In genomic region chr12:113591480-113591971, GRCh38 we compare ENCODE assay signal across 1 cellular context.
TF ChIP-seq lines count a peak whose summit lies in the region.

No MANE protein-coding gene starts in this region.

TF ChIP-seq in K562, 482 proteins besides CTCF, POLR2A, EP300 and RAD21 (continued from another document):
- no peak for TF ChIP-seq ELK1 (CRISPR knock-in tag; IDR thresholded peaks at IDR 0.05)
- TF ChIP-seq CBX8 (IDR thresholded peaks at IDR 0.05; ENCODE audit: borderline replicate concordance, extremely low read depth, low read depth, low read length, poor library complexity, severe bottlenecking): no peak
- TF ChIP-seq SRF (CRISPR knock-in tag; IDR thresholded peaks at IDR 0.05): peak in 1 of 2 experiments; percentile 62; a peak in 1 of 4 replicates
- TF ChIP-seq, protein P1, sequence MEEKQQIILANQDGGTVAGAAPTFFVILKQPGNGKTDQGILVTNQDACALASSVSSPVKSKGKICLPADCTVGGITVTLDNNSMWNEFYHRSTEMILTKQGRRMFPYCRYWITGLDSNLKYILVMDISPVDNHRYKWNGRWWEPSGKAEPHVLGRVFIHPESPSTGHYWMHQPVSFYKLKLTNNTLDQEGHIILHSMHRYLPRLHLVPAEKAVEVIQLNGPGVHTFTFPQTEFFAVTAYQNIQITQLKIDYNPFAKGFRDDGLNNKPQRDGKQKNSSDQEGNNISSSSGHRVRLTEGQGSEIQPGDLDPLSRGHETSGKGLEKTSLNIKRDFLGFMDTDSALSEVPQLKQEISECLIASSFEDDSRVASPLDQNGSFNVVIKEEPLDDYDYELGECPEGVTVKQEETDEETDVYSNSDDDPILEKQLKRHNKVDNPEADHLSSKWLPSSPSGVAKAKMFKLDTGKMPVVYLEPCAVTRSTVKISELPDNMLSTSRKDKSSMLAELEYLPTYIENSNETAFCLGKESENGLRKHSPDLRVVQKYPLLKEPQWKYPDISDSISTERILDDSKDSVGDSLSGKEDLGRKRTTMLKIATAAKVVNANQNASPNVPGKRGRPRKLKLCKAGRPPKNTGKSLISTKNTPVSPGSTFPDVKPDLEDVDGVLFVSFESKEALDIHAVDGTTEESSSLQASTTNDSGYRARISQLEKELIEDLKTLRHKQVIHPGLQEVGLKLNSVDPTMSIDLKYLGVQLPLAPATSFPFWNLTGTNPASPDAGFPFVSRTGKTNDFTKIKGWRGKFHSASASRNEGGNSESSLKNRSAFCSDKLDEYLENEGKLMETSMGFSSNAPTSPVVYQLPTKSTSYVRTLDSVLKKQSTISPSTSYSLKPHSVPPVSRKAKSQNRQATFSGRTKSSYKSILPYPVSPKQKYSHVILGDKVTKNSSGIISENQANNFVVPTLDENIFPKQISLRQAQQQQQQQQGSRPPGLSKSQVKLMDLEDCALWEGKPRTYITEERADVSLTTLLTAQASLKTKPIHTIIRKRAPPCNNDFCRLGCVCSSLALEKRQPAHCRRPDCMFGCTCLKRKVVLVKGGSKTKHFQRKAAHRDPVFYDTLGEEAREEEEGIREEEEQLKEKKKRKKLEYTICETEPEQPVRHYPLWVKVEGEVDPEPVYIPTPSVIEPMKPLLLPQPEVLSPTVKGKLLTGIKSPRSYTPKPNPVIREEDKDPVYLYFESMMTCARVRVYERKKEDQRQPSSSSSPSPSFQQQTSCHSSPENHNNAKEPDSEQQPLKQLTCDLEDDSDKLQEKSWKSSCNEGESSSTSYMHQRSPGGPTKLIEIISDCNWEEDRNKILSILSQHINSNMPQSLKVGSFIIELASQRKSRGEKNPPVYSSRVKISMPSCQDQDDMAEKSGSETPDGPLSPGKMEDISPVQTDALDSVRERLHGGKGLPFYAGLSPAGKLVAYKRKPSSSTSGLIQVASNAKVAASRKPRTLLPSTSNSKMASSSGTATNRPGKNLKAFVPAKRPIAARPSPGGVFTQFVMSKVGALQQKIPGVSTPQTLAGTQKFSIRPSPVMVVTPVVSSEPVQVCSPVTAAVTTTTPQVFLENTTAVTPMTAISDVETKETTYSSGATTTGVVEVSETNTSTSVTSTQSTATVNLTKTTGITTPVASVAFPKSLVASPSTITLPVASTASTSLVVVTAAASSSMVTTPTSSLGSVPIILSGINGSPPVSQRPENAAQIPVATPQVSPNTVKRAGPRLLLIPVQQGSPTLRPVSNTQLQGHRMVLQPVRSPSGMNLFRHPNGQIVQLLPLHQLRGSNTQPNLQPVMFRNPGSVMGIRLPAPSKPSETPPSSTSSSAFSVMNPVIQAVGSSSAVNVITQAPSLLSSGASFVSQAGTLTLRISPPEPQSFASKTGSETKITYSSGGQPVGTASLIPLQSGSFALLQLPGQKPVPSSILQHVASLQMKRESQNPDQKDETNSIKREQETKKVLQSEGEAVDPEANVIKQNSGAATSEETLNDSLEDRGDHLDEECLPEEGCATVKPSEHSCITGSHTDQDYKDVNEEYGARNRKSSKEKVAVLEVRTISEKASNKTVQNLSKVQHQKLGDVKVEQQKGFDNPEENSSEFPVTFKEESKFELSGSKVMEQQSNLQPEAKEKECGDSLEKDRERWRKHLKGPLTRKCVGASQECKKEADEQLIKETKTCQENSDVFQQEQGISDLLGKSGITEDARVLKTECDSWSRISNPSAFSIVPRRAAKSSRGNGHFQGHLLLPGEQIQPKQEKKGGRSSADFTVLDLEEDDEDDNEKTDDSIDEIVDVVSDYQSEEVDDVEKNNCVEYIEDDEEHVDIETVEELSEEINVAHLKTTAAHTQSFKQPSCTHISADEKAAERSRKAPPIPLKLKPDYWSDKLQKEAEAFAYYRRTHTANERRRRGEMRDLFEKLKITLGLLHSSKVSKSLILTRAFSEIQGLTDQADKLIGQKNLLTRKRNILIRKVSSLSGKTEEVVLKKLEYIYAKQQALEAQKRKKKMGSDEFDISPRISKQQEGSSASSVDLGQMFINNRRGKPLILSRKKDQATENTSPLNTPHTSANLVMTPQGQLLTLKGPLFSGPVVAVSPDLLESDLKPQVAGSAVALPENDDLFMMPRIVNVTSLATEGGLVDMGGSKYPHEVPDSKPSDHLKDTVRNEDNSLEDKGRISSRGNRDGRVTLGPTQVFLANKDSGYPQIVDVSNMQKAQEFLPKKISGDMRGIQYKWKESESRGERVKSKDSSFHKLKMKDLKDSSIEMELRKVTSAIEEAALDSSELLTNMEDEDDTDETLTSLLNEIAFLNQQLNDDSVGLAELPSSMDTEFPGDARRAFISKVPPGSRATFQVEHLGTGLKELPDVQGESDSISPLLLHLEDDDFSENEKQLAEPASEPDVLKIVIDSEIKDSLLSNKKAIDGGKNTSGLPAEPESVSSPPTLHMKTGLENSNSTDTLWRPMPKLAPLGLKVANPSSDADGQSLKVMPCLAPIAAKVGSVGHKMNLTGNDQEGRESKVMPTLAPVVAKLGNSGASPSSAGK (IDR thresholded peaks at IDR 0.05): peak; percentile 23; the same call in 1 of the 2 replicates
- TF ChIP-seq NFE2 (IDR thresholded peaks at IDR 0.05; ENCODE audit: low read depth): no peak
- TF ChIP-seq, protein P2, sequence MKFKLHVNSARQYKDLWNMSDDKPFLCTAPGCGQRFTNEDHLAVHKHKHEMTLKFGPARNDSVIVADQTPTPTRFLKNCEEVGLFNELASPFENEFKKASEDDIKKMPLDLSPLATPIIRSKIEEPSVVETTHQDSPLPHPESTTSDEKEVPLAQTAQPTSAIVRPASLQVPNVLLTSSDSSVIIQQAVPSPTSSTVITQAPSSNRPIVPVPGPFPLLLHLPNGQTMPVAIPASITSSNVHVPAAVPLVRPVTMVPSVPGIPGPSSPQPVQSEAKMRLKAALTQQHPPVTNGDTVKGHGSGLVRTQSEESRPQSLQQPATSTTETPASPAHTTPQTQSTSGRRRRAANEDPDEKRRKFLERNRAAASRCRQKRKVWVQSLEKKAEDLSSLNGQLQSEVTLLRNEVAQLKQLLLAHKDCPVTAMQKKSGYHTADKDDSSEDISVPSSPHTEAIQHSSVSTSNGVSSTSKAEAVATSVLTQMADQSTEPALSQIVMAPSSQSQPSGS (CRISPR knock-in tag; IDR thresholded peaks at IDR 0.05): no peak
- no peak for TF ChIP-seq CBX1 (IDR thresholded peaks at IDR 0.05; ENCODE audit: low read depth)
- TF ChIP-seq BDP1 (IDR thresholded peaks at IDR 0.05; ENCODE audit: insufficient read depth, insufficient read length): no peak
- TF ChIP-seq ZNF79 (CRISPR knock-in tag; IDR thresholded peaks at IDR 0.05; ENCODE audit: low read depth): no peak
